2 cellular contexts compared by ENCODE assay signal in genomic region chr2:9234680-9235387, GRCh38.
A peak's percentile ranks its signal among the peaks of the same experiment; 100 is the strongest.
TF ChIP-seq lines count a peak whose summit lies in the region.

No MANE protein-coding gene starts in this region.

TF ChIP-seq in IMR-90, 13 proteins besides CTCF, POLR2A, EP300 and RAD21:
- TF ChIP-seq BHLHE40 (IDR thresholded peaks at IDR 0.05; ENCODE audit: low read depth, low read length) (peak; percentile 48), CEBPB (IDR thresholded peaks at IDR 0.05; ENCODE audit: low read depth, low read length) (0 out of 2 replicates have a peak, but pooled peaks have one; percentile 39), NFE2L2 (IDR thresholded peaks at IDR 0.05; ENCODE audit: low read depth, low read length) (peak; percentile 56; the same call in 1 of the 2 replicates), ELK1 (IDR thresholded peaks at IDR 0.05; ENCODE audit: borderline replicate concordance, low read depth, low read length) (no peak), USF2 (IDR thresholded peaks at IDR 0.05; ENCODE audit: low read depth, low read length) (no peak), MAFK (IDR thresholded peaks at IDR 0.05; ENCODE audit: low read depth, low read length) (peak; percentile 27; the same call in 1 of the 2 replicates), FOS (IDR thresholded peaks at IDR 0.05; ENCODE audit: low read depth, low read length) (peak; percentile 94), RFX5 (IDR thresholded peaks at IDR 0.05; ENCODE audit: low read depth, low read length) (no peak), MAZ (IDR thresholded peaks at IDR 0.05; ENCODE audit: borderline replicate concordance, low read depth, low read length) (peak; percentile 43; the same call in 1 of the 2 replicates), CHD1 (IDR thresholded peaks at IDR 0.05; ENCODE audit: low read depth, low read length) (0 out of 2 replicates have a peak, but pooled peaks have one; percentile 2), SMC3 (IDR thresholded peaks at IDR 0.05; ENCODE audit: low read depth, low read length) (no peak), RCOR1 (IDR thresholded peaks at IDR 0.05; ENCODE audit: insufficient replicate concordance, low read length) (peak; percentile 48), MXI1 (IDR thresholded peaks at IDR 0.05; ENCODE audit: borderline replicate concordance, low read depth, low read length) (no peak)

TF ChIP-seq in GM12878, 131 proteins besides CTCF, POLR2A, EP300 and RAD21:
- TF ChIP-seq SUPT20H (IDR thresholded peaks at IDR 0.05; ENCODE audit: borderline replicate concordance, control insufficient read depth, low read depth, low read length), result no peak
- TF ChIP-seq TBL1XR1 (IDR thresholded peaks at IDR 0.05; ENCODE audit: low read depth, low read length), result no peak
- TF ChIP-seq JUNB (IDR thresholded peaks at IDR 0.05), result no peak
- no peak for TF ChIP-seq USF1 (IDR thresholded peaks at IDR 0.05; ENCODE audit: borderline replicate concordance, extremely low read length, insufficient read depth, low read depth, low read length)
- TF ChIP-seq POLR2AphosphoS5 (IDR thresholded peaks at IDR 0.05; ENCODE audit: low read length), result no peak
- no peak for TF ChIP-seq LARP7 (IDR thresholded peaks at IDR 0.05)
- no peak for TF ChIP-seq PAX8 (IDR thresholded peaks at IDR 0.05)
- TF ChIP-seq MYC (IDR thresholded peaks at IDR 0.05; ENCODE audit: insufficient read depth, insufficient read length, insufficient replicate concordance, low read length, severe bottlenecking), result no peak
- TF ChIP-seq NFXL1 (IDR thresholded peaks at IDR 0.05; ENCODE audit: borderline replicate concordance), result no peak
- TF ChIP-seq SIN3A (IDR thresholded peaks at IDR 0.05; ENCODE audit: low read depth, low read length), result no peak
- TF ChIP-seq NFIC (IDR thresholded peaks at IDR 0.05; ENCODE audit: low read depth, low read length), result no peak
- TF ChIP-seq TCF7 (IDR thresholded peaks at IDR 0.05; ENCODE audit: borderline replicate concordance), result no peak
- no peak for TF ChIP-seq MEF2A (IDR thresholded peaks at IDR 0.05; ENCODE audit: insufficient read depth, low read depth, low read length)
- TF ChIP-seq ZBTB33 (IDR thresholded peaks at IDR 0.05), result no peak
- no peak for TF ChIP-seq MYB (IDR thresholded peaks at IDR 0.05; ENCODE audit: borderline replicate concordance, low read depth, low read length)
- TF ChIP-seq E4F1 (IDR thresholded peaks at IDR 0.05; ENCODE audit: borderline replicate concordance, partially characterized antibody), result no peak
- TF ChIP-seq NBN (IDR thresholded peaks at IDR 0.05), result no peak
